ENCODE assay signal across 1 cellular context in genomic region chrX:132505116-132505515, GRCh38.
TF ChIP-seq lines count a peak whose summit lies in the region.

No MANE protein-coding gene starts in this region.

TF ChIP-seq in liver, 16 proteins besides CTCF, POLR2A, EP300 and RAD21 (continued from another document):
- TF ChIP-seq, protein P1, sequence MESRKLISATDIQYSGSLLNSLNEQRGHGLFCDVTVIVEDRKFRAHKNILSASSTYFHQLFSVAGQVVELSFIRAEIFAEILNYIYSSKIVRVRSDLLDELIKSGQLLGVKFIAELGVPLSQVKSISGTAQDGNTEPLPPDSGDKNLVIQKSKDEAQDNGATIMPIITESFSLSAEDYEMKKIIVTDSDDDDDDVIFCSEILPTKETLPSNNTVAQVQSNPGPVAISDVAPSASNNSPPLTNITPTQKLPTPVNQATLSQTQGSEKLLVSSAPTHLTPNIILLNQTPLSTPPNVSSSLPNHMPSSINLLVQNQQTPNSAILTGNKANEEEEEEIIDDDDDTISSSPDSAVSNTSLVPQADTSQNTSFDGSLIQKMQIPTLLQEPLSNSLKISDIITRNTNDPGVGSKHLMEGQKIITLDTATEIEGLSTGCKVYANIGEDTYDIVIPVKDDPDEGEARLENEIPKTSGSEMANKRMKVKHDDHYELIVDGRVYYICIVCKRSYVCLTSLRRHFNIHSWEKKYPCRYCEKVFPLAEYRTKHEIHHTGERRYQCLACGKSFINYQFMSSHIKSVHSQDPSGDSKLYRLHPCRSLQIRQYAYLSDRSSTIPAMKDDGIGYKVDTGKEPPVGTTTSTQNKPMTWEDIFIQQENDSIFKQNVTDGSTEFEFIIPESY (IDR thresholded peaks at IDR 0.05), result no peak
- TF ChIP-seq, protein P2, sequence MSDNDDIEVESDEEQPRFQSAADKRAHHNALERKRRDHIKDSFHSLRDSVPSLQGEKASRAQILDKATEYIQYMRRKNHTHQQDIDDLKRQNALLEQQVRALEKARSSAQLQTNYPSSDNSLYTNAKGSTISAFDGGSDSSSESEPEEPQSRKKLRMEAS (IDR thresholded peaks at IDR 0.05), result no peak
- TF ChIP-seq JUND (IDR thresholded peaks at IDR 0.05) (peak; percentile 8 to 27), FOXA1 (IDR thresholded peaks at IDR 0.05) (no peak), FOXA2 (IDR thresholded peaks at IDR 0.05) (no peak), GABPA (IDR thresholded peaks at IDR 0.05 in 1 of 2, conservative IDR thresholded peaks at IDR 0.05 in 1 of 2) (no peak), NR2F2 (IDR thresholded peaks at IDR 0.05) (no peak)
- TF ChIP-seq, protein P3, sequence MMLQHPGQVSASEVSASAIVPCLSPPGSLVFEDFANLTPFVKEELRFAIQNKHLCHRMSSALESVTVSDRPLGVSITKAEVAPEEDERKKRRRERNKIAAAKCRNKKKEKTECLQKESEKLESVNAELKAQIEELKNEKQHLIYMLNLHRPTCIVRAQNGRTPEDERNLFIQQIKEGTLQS (IDR thresholded peaks at IDR 0.05), result no peak
